1 cellular context compared by ENCODE assay signal in the genomic region with DNA sequence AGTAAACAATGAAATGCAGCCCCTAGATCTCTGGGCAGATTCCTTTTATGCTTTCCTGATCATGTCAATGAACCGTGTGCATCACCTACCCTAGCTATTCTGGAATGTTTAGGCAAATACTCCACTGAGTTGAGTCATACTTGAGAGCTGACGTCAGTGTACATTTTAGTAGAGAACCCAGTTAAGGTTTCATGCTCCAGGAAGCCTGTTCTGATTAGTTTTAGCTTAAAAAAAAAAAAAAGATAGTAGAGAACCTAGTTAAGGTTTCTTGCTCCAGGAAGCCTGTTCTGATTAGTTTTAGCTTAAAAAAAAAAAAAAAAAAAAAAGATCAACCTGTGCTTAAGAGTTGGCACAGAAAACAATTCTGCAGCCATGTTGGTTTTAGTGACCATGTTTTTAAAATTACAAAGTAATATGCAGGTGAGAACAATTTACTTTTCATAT.
TF ChIP-seq lines count a peak whose summit lies in the region.

No MANE protein-coding gene starts in this region.

TF ChIP-seq in GM12878, 131 proteins besides CTCF, POLR2A, EP300 and RAD21 (continued from another document):
- TF ChIP-seq IKZF2 (IDR thresholded peaks at IDR 0.05) (peak; percentile 38 to 42; a peak in 2 of 4 replicates), STAT1 (conservative IDR thresholded peaks at IDR 0.05) (no peak), ATF2 (IDR thresholded peaks at IDR 0.05; ENCODE audit: low read length) (peak; percentile 49; the same call in 1 of the 2 replicates), BMI1 (IDR thresholded peaks at IDR 0.05; ENCODE audit: borderline replicate concordance) (no peak), JUNB (IDR thresholded peaks at IDR 0.05) (peak; percentile 61; the same call in 1 of the 2 replicates), CREM (IDR thresholded peaks at IDR 0.05; ENCODE audit: low read depth) (peak; percentile 43; the same call in 1 of the 2 replicates), HDGF (IDR thresholded peaks at IDR 0.05) (no peak), ATF7 (IDR thresholded peaks at IDR 0.05; ENCODE audit: low read depth) (peak; percentile 54; the same call in 1 of the 2 replicates)
